ENCODE assay signal across 22 cellular contexts in genomic region chr15:43957724-43958123, GRCh38.
DNase-seq lines count a peak whose midpoint lies in the region; ATAC-seq lines count a peak whose summit lies in the region.
"Had no signal": no experiment of that assay in that cellular context is flagged by ENCODE, and none has a peak within 500 bp of the region (broad histone marks: within the 10 kb centered on the region; RNA-seq: fewer than 3 reads in every experiment).

No MANE protein-coding gene starts in this region.

- peak; percentile 42 for ATAC-seq in GM19463 (IDR thresholded peaks at IDR 0.05; ENCODE audit: unreplicated experiment)
- peak; percentile 52 for ATAC-seq in HG03457 (IDR thresholded peaks at IDR 0.05; ENCODE audit: unreplicated experiment)
- no peak for ATAC-seq in HG03571 (IDR thresholded peaks at IDR 0.05; ENCODE audit: unreplicated experiment)
- ATAC-seq: Right ventricle myocardium inferior had no signal

- DNase-seq in caudate nucleus (lab: John Stamatoyannopoulos, UW) (no peak), NCI-H1930 (lab: John Stamatoyannopoulos, UW) (no peak), middle frontal gyrus (ENCODE audit: extremely low spot score, low spot score) (no peak), mucosa of gallbladder (ENCODE audit: low spot score) (no peak)
- DNase-seq: CD4-positive, CD25-positive, alpha-beta regulatory T cell; DMS 273 treated with DMSO at 0.1 percent for 48 hours; DMS79 treated with DMSO at 0.1 percent for 48 hours; H7; KBM-7; MM.1S; NCI-H1048; NCI-H1417 treated with DMSO at 0.1 percent for 48 hours; NCI-H187; NCI-H2107; NCI-H446 treated with DMSO at 0.1 percent for 48 hours; NCI-H526 treated with DMSO at 0.1 percent for 48 hours; OCI-M1 had no signal

- peak overlapping the region; percentile 54 for H3K27ac ChIP-seq in caudate nucleus (ENCODE audit: low read depth, low read length)
- H3K27ac ChIP-seq: SJSA1 had no signal
